9 cellular contexts compared by ENCODE assay signal in the genomic region with DNA sequence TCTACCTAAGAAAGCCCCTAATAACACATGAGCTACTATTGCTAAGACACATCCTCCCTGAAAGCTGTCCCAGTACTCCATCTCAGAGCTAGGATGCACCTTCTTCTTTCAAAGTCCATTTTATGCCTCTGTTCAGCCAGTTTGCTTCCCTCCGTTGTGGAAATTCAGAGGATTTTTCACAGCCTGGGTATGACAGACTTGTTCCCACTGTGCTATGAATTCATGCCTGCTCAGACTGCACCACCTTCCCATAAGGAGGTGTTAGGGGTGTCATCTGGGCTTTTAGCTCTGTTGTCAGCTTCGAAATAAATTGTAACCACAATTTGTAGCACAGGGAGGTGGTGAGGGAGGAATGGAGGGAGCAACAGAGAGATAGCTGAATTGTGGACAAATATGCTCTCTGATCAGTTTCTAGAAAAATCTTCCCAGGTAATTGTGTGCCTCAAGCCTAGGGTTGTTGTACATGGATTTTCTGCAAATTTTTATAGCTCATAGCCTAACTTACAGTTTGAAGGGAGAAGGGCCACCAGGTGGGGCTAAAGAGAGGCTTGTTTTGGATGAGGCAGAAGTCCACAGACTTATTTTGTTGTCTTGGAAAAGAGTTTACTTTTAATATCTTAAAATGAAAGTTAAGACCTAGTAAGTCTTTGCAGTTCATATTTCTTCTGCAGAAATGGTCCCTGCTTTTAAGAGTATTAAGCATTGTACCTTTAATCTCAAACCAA.
DNase-seq lines count a peak whose midpoint lies in the region; ATAC-seq and TF ChIP-seq lines count a peak whose summit lies in the region.
"Had no signal": no experiment of that assay in that cellular context is flagged by ENCODE, and none has a peak within 500 bp of the region (broad histone marks: within the 10 kb centered on the region; RNA-seq: fewer than 3 reads in every experiment).

No MANE protein-coding gene starts in this region.

- peak; percentile 20 for DNase-seq in NCI-H345 (lab: John Stamatoyannopoulos, UW)
- no peak for DNase-seq in NCI-H345 treated with DMSO at 0.1 percent for 48 hours (lab: John Stamatoyannopoulos, UW; ENCODE audit: unreplicated experiment)
- peak; percentile 25 to 69 for DNase-seq in HAP-1 (ENCODE audit: low spot score in 2 of 2)
- DNase-seq in NCI-H2196 (lab: John Stamatoyannopoulos, UW; ENCODE audit: unreplicated experiment): peak; percentile 37
- DNase-seq in mammary epithelial cell: peak; percentile 6
- DNase-seq in left lobe of liver (ENCODE audit: low spot score): no peak
- DNase-seq in superior temporal gyrus (ENCODE audit: extremely low spot score): peak; percentile 80

- no peak overlapping the region for H3K4me2 ChIP-seq in mammary epithelial cell (ENCODE audit: insufficient read depth, low read depth, low read length)

- no peaks in the 10 kb centered on the region for H3K36me3 ChIP-seq in HAP-1 (replicated peaks)
- no peaks in the 10 kb centered on the region for H3K36me3 ChIP-seq in mammary epithelial cell (ENCODE audit: insufficient read depth, low read length)

- H3K27ac ChIP-seq in mammary epithelial cell (ENCODE audit: insufficient read depth, low read depth, low read length): no peak overlapping the region

- no peaks in the 10 kb centered on the region for H3K9me3 ChIP-seq in HAP-1
- no peaks in the 10 kb centered on the region for H3K9me3 ChIP-seq in mammary epithelial cell (replicated peaks; ENCODE audit: insufficient read depth, low read length)

- H3K4me1 ChIP-seq in HAP-1: no peaks in the 10 kb centered on the region
- no peaks in the 10 kb centered on the region for H3K4me1 ChIP-seq in mammary epithelial cell (ENCODE audit: insufficient read depth, low read length)

- H3K9ac ChIP-seq in mammary epithelial cell (ENCODE audit: insufficient read depth, low read length): no peak overlapping the region

- in situ Hi-C loops in HAP-1 (cut with MboI; ENCODE audit: low sequenced_read_pairs): no loop called here
- in situ Hi-C loops in mammary epithelial cell (cut with MboI; ENCODE audit: low sequenced_read_pairs in 2 of 2): no loop called here

- no TSS peak for BruUV-seq in mammary epithelial cell (replicated peaks; lab: Mats Ljungman, UMichigan)

- peak; percentile 57 to 71 for TF ChIP-seq CTCF in mammary epithelial cell (conservative IDR thresholded peaks at IDR 0.05 in 1 of 2, IDR thresholded peaks at IDR 0.05 in 1 of 2; ENCODE audit: extremely low read depth in 1 of 2, insufficient read depth in 1 of 2, low read depth in 1 of 2, low read length in 2 of 2)

- no peak overlapping the region for H2AFZ ChIP-seq in mammary epithelial cell (ENCODE audit: low read depth, low read length)

- H3K4me3 ChIP-seq in HAP-1 (no peak overlapping the region), mammary epithelial cell (replicated peaks in 1 of 3; ENCODE audit: insufficient read depth in 1 of 3, low read depth in 2 of 3, low read length in 3 of 3) (no peak overlapping the region)

- no peaks in the 10 kb centered on the region for H3K27me3 ChIP-seq in HAP-1 (ENCODE audit: low read depth)
- no peaks in the 10 kb centered on the region for H3K27me3 ChIP-seq in mammary epithelial cell (ENCODE audit: insufficient read depth, low read length)

- intact Hi-C loops in mammary epithelial cell (cut with micrococcal nuclease): loop anchor here (1.0 to 2.0 kb wide), 3 partner anchors 280 to 424 kb away; no protein-coding TSS in a partner anchor

- no peaks in the 10 kb centered on the region for H3K79me2 ChIP-seq in mammary epithelial cell (ENCODE audit: insufficient read depth, low read length)

- dilution Hi-C loops in mammary epithelial cell (cut with HindIII; ENCODE audit: low sequenced_read_pairs): no loop called here

- ATAC-seq in left lobe of liver: peak; percentile 75
- no peak for ATAC-seq in GM21737 (IDR thresholded peaks at IDR 0.05; ENCODE audit: unreplicated experiment)
- ATAC-seq: activated naive CD4-positive, alpha-beta T cell treated with anti-CD3 and anti-CD28 coated beads, Interleukin-2, amount 50 U/mL, for 72 hours had no signal

- H4K20me1 ChIP-seq in mammary epithelial cell (ENCODE audit: insufficient read depth, low read length): no peaks in the 10 kb centered on the region

- WGBS in mammary epithelial cell (ENCODE audit: low coverage, missing lambda C conversion rate): 82% methylated on average over 2 of the region's 2 CpGs

- CTCF ChIA-PET in mammary epithelial cell (lab: Charles Lee; ENCODE audit: low non-redundant PET): interaction anchor here (0.6 to 1.5 kb wide), 5 partner anchors 20 to 423 kb away, joined by 3 to 5 read pairs (median 4); no protein-coding TSS in a partner anchor

Comparison
In these comparisons a context has a peak if more than half of its experiments do, and no peak if none do; other contexts are left out.
1. DNase-seq: peak in NCI-H345 (single experiment), HAP-1 (2 of 2), NCI-H2196 (single experiment), mammary epithelial cell (single experiment) and superior temporal gyrus (single experiment); none in NCI-H345 treated with DMSO at 0.1 percent for 48 hours (single experiment) and left lobe of liver (single experiment).